1 cellular context compared by ENCODE assay signal in the genomic region with DNA sequence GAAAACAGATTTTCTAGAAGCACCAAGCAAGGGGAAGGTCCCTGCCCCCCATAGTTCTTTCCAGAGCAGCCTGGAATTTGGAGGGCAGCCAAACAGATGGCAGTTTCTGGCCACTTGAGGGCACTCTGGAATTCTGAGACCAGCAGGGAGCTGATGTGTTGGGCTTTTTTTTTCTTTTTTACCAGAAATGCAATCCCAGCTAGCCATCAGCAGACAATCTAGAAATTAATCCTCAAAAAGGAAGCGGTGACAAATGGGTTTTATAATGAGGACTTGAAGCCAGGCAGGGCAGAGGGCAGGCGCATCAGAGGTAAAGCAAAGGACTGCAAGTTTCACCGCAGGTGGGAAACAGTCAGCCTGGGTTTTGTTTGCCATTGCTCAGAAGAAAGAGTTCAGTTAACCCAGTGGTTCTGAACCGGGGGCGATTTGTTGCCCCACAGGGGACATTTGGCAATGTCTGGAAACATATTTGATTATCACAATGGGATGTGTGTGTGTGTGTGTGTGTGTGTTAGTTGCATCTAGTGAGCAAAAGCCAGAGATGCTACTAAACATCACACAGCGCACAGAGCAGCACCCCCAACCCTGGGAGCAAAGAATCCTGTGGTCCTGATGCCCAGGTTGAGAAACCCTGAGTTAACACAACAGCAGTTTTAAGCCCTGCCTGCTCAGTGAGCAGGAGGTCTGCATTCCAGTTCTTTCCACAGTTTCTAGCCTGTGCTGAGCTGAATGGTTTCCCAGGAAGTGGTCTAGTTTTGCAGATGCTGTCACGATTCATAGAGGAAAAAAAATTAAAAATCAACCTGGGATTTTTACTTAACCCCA.
TF ChIP-seq lines count a peak whose summit lies in the region.

No MANE protein-coding gene starts in this region.

TF ChIP-seq in GM23338, 12 proteins besides CTCF, POLR2A, EP300 and RAD21 (continued from another document):
- TF ChIP-seq, protein P1, sequence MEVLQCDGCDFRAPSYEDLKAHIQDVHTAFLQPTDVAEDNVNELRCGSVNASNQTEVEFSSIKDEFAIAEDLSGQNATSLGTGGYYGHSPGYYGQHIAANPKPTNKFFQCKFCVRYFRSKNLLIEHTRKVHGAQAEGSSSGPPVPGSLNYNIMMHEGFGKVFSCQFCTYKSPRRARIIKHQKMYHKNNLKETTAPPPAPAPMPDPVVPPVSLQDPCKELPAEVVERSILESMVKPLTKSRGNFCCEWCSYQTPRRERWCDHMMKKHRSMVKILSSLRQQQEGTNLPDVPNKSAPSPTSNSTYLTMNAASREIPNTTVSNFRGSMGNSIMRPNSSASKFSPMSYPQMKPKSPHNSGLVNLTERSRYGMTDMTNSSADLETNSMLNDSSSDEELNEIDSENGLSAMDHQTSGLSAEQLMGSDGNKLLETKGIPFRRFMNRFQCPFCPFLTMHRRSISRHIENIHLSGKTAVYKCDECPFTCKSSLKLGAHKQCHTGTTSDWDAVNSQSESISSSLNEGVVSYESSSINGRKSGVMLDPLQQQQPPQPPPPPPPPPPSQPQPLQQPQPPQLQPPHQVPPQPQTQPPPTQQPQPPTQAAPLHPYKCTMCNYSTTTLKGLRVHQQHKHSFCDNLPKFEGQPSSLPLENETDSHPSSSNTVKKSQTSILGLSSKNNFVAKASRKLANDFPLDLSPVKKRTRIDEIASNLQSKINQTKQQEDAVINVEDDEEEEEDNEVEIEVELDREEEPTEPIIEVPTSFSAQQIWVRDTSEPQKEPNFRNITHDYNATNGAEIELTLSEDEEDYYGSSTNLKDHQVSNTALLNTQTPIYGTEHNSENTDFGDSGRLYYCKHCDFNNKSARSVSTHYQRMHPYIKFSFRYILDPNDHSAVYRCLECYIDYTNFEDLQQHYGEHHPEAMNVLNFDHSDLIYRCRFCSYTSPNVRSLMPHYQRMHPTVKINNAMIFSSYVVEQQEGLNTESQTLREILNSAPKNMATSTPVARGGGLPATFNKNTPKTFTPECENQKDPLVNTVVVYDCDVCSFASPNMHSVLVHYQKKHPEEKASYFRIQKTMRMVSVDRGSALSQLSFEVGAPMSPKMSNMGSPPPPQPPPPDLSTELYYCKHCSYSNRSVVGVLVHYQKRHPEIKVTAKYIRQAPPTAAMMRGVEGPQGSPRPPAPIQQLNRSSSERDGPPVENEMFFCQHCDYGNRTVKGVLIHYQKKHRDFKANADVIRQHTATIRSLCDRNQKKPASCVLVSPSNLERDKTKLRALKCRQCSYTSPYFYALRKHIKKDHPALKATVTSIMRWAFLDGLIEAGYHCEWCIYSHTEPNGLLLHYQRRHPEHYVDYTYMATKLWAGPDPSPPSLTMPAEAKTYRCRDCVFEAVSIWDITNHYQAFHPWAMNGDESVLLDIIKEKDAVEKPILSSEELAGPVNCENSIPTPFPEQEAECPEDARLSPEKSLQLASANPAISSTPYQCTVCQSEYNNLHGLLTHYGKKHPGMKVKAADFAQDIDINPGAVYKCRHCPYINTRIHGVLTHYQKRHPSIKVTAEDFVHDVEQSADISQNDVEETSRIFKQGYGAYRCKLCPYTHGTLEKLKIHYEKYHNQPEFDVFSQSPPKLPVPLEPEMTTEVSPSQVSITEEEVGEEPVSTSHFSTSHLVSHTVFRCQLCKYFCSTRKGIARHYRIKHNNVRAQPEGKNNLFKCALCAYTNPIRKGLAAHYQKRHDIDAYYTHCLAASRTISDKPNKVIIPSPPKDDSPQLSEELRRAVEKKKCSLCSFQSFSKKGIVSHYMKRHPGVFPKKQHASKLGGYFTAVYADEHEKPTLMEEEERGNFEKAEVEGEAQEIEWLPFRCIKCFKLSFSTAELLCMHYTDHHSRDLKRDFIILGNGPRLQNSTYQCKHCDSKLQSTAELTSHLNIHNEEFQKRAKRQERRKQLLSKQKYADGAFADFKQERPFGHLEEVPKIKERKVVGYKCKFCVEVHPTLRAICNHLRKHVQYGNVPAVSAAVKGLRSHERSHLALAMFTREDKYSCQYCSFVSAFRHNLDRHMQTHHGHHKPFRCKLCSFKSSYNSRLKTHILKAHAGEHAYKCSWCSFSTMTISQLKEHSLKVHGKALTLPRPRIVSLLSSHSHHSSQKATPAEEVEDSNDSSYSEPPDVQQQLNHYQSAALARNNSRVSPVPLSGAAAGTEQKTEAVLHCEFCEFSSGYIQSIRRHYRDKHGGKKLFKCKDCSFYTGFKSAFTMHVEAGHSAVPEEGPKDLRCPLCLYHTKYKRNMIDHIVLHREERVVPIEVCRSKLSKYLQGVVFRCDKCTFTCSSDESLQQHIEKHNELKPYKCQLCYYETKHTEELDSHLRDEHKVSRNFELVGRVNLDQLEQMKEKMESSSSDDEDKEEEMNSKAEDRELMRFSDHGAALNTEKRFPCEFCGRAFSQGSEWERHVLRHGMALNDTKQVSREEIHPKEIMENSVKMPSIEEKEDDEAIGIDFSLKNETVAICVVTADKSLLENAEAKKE (CRISPR knock-in tag; IDR thresholded peaks at IDR 0.05): no peak
- TF ChIP-seq, protein P2, sequence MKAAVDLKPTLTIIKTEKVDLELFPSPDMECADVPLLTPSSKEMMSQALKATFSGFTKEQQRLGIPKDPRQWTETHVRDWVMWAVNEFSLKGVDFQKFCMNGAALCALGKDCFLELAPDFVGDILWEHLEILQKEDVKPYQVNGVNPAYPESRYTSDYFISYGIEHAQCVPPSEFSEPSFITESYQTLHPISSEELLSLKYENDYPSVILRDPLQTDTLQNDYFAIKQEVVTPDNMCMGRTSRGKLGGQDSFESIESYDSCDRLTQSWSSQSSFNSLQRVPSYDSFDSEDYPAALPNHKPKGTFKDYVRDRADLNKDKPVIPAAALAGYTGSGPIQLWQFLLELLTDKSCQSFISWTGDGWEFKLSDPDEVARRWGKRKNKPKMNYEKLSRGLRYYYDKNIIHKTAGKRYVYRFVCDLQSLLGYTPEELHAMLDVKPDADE (IDR thresholded peaks at IDR 0.05): no peak
- TF ChIP-seq POLR2AphosphoS5 (IDR thresholded peaks at IDR 0.05; ENCODE audit: low read depth): no peak
- TF ChIP-seq STAT1 (IDR thresholded peaks at IDR 0.05; ENCODE audit: unreplicated experiment): no peak
- TF ChIP-seq CREB1 (CRISPR knock-in tag; IDR thresholded peaks at IDR 0.05; ENCODE audit: low read depth): no peak
